In genomic region chr6:163554663-163555062, GRCh38 we compare ENCODE assay signal across 8 cellular contexts.
DNase-seq lines count a peak whose midpoint lies in the region; ATAC-seq and TF ChIP-seq lines count a peak whose summit lies in the region.

No MANE protein-coding gene starts in this region.

- ATAC-seq in HG02610 (IDR thresholded peaks at IDR 0.05; ENCODE audit: unreplicated experiment) (peak; percentile 46), right cardiac atrium (peak; percentile 33 to 52), GM19452 (IDR thresholded peaks at IDR 0.05; ENCODE audit: unreplicated experiment) (no peak)

- 0 out of 2 replicates have a peak, but pooled peaks cover 3% of the 10 kb centered on the region for H3K79me2 ChIP-seq in DOHH2 (ENCODE audit: control insufficient read depth, low read length)

- no peaks in the 10 kb centered on the region for H3K27me3 ChIP-seq in DOHH2 (ENCODE audit: control insufficient read depth, low read length)
- H3K27me3 ChIP-seq in right cardiac atrium (ENCODE audit: control insufficient read depth, insufficient read depth): no peaks in the 10 kb centered on the region

- H3K27ac ChIP-seq in DOHH2 (ENCODE audit: low read depth, low read length): no peak overlapping the region
- H3K27ac ChIP-seq in RWPE1: no peak overlapping the region
- no peak overlapping the region for H3K27ac ChIP-seq in right cardiac atrium (ENCODE audit: low read length)

- 72% methylated on average over 4 of the region's 4 CpGs for WGBS in right cardiac atrium

- 0 out of 2 replicates have a peak, but pooled peaks cover 4% of the 10 kb centered on the region for H3K36me3 ChIP-seq in DOHH2 (ENCODE audit: control insufficient read depth, low read length)

- H3K9me3 ChIP-seq in DOHH2 (ENCODE audit: control insufficient read depth, insufficient read depth, low read length) (no peaks in the 10 kb centered on the region), right cardiac atrium (ENCODE audit: control insufficient read depth, low read length) (no peaks in the 10 kb centered on the region)

- POLR2A ChIA-PET in RWPE1 (lab: Yijun Ruan, JAX; ENCODE audit: low non-redundant PET): no interaction called here

- peak; percentile 76 for TF ChIP-seq CTCF in DOHH2 (IDR thresholded peaks at IDR 0.05; ENCODE audit: low read depth, low read length, poor library complexity, severe bottlenecking)
- TF ChIP-seq CTCF in RWPE1 (conservative IDR thresholded peaks at IDR 0.05; ENCODE audit: low read depth): no peak; the same call in 1 of the 2 replicates

- CTCF ChIA-PET in RWPE1 (lab: Yijun Ruan, JAX): interaction anchor here (0.6 kb wide), 1 partner anchor 43 kb away, joined by 3 read pairs; no protein-coding TSS in a partner anchor

- DNase-seq in RWPE1 (ENCODE audit: low spot score): peak; percentile 19
- DNase-seq in activated naive CD4-positive, alpha-beta T cell treated with anti-CD3 and anti-CD28 coated beads, Interleukin-2, amount 50 U/mL, for 16 hours: peak; percentile 51
- DNase-seq in right cardiac atrium: peak; percentile 28 to 78 (median 51)
- peak; percentile 58 for DNase-seq in stimulated activated CD4-positive, alpha-beta T cell treated with anti-CD3 and anti-CD28 coated beads, Interleukin-4, amount 100 ng/mL, for 1 hour
- no peak for DNase-seq in NCI-H345 treated with DMSO at 0.1 percent for 48 hours (lab: John Stamatoyannopoulos, UW; ENCODE audit: unreplicated experiment)

- H3K4me1 ChIP-seq in DOHH2 (ENCODE audit: control insufficient read depth, low read length) (no peaks in the 10 kb centered on the region), right cardiac atrium (ENCODE audit: control insufficient read depth, insufficient read depth, low read length) (no peaks in the 10 kb centered on the region)

- no peaks in the 10 kb centered on the region for H4K20me1 ChIP-seq in DOHH2 (ENCODE audit: control insufficient read depth, insufficient read depth, low read depth, low read length)

- H3K4me2 ChIP-seq in DOHH2 (ENCODE audit: low read length): no peak overlapping the region

- H3K4me3 ChIP-seq in DOHH2 (ENCODE audit: low read length) (no peak overlapping the region), right cardiac atrium (ENCODE audit: low read length) (no peak overlapping the region)

- no peaks in the 10 kb centered on the region; the same call in none of the 2 replicates for H3F3A ChIP-seq in DOHH2 (ENCODE audit: control insufficient read depth, insufficient read depth)

- H3K9me2 ChIP-seq in DOHH2 (replicated peaks; ENCODE audit: control insufficient read depth, low read length): no peaks in the 10 kb centered on the region

- intact Hi-C loops in right cardiac atrium (cut with DNase I): loop anchor here in 1 of 4 donors (10.0 kb wide), 1 partner anchor 120 kb away; no protein-coding TSS in a partner anchor
